ENCODE assay signal across 23 cellular contexts in genomic region chr19:33208371-33208770, GRCh38. TPM values are rescaled to one million over a fixed set of nuclear protein-coding genes. Genes with fewer than 3 reads are reported as not detected.
A peak's percentile ranks its signal among the peaks of the same experiment; 100 is the strongest.
DNase-seq lines count a peak whose midpoint lies in the region; ATAC-seq, FAIRE-seq and TF ChIP-seq lines count a peak whose summit lies in the region.
"Had no signal": no experiment of that assay in that cellular context is flagged by ENCODE, and none has a peak within 500 bp of the region (broad histone marks: within the 10 kb centered on the region; RNA-seq: fewer than 3 reads in every experiment).

No MANE protein-coding gene starts in this region.

- H3K4me1 Mint-ChIP-seq in type B pancreatic cell (ENCODE audit: unreplicated experiment): no peaks in the 10 kb centered on the region
- H3K4me1 Mint-ChIP-seq: CD4-positive, alpha-beta memory T cell; T-cell had no signal

- H3K4me3 Mint-ChIP-seq in type B pancreatic cell: no peak overlapping the region
- H3K4me3 Mint-ChIP-seq: CD4-positive, alpha-beta memory T cell; T-cell had no signal

- ATAC-seq in aorta (ENCODE audit: low FRiP score) (no peak), GM21528 (IDR thresholded peaks at IDR 0.05; ENCODE audit: low FRiP score, unreplicated experiment) (no peak)
- ATAC-seq: T-cell had no signal

- intact Hi-C loops in kidney (cut with DNase I): no loop called here
- intact Hi-C loops in aorta (cut with DNase I): no loop called here
- intact Hi-C loops in thyroid gland (cut with DNase I): no loop called here

- no peak overlapping the region for H3K27ac Mint-ChIP-seq in type B pancreatic cell
- H3K27ac Mint-ChIP-seq: CD4-positive, alpha-beta memory T cell; T-cell had no signal

- H4K20me1 ChIP-seq in BLaER1: 0 out of 2 replicates have a peak, but pooled peaks cover 15% of the 10 kb centered on the region

- H3K4me2 ChIP-seq in BLaER1: peak overlapping the region; percentile 95

- no peak for TF ChIP-seq CTCF in kidney (IDR thresholded peaks at IDR 0.05; ENCODE audit: borderline replicate concordance, extremely low read depth, insufficient read depth)
- TF ChIP-seq CTCF in type B pancreatic cell (conservative IDR thresholded peaks at IDR 0.05): no peak
- TF ChIP-seq CTCF in thyroid gland (IDR thresholded peaks at IDR 0.05): no peak

- H3K27ac ChIP-seq in BLaER1 (peak overlapping the region; percentile 86), kidney (ENCODE audit: low read depth in 2 of 2, low read length in 2 of 2) (no peak overlapping the region), aorta (ENCODE audit: low read depth in 1 of 2, low read length in 2 of 2) (no peak overlapping the region), thyroid gland (no peak overlapping the region)
- H3K27ac ChIP-seq: RWPE1, SK-N-MC had no signal

- in situ Hi-C loops in KBM-7 (cut with MboI; ENCODE audit: low pct_unique_long_range_greater_than_20kb, low sequenced_read_pairs): no loop called here

- no peaks in the 10 kb centered on the region for H3K9me3 Mint-ChIP-seq in type B pancreatic cell
- H3K9me3 Mint-ChIP-seq: CD4-positive, alpha-beta memory T cell; T-cell had no signal

- no peak for TF ChIP-seq POLR2A in thyroid gland (IDR thresholded peaks at IDR 0.05)

- H3K36me3 Mint-ChIP-seq in type B pancreatic cell: no peaks in the 10 kb centered on the region
- H3K36me3 Mint-ChIP-seq: CD4-positive, alpha-beta memory T cell; T-cell had no signal

- H3K36me3 ChIP-seq in BLaER1 (peaks cover 44% of the 10 kb centered on the region), kidney (ENCODE audit: control insufficient read depth in 1 of 2, insufficient read depth in 2 of 2, low read length in 2 of 2) (no peaks in the 10 kb centered on the region), aorta (ENCODE audit: control insufficient read depth in 1 of 2, insufficient read depth in 2 of 2, low read length in 1 of 2) (peaks cover 0 to 2% of the 10 kb centered on the region in 2 donors), thyroid gland (peaks cover 7% of the 10 kb centered on the region in 2 donors)

- H3K9ac ChIP-seq in BLaER1 (peak overlapping the region; percentile 57), kidney (ENCODE audit: low read length in 2 of 2) (no peak overlapping the region)

- peak; percentile 31 for DNase-seq in KBM-7
- peak; percentile 9 to 18 for DNase-seq in NOMO-1 (lab: John Stamatoyannopoulos, UW; ENCODE audit: unreplicated experiment in 2 of 2)
- DNase-seq in kidney: peak; percentile 41
- no peak for DNase-seq in aorta
- DNase-seq in type B pancreatic cell (ENCODE audit: extremely low spot score, unreplicated experiment): no peak
- DNase-seq in thyroid gland: no peak
- DNase-seq: BE2C; CD4-positive, alpha-beta memory T cell; DND-41; GOT3; HCEC 1CT; NCI-H1694; NCI-H2081; NCI-H446; NCI-H526; SHP77 treated with DMSO at 0.1 percent for 48 hours; T-cell had no signal

- no peak for FAIRE-seq in kidney (lab: Jason Lieb, UNC)
- FAIRE-seq: A204.1, GM12891 had no signal

- H3K27me3 ChIP-seq in BLaER1 (no peaks in the 10 kb centered on the region), aorta (ENCODE audit: control insufficient read depth in 1 of 2, insufficient read depth in 2 of 2, low read length in 1 of 2) (no peaks in the 10 kb centered on the region), thyroid gland (no peaks in the 10 kb centered on the region)
- H3K27me3 ChIP-seq: BE2C had no signal

- H3K27me3 Mint-ChIP-seq in type B pancreatic cell: no peaks in the 10 kb centered on the region
- H3K27me3 Mint-ChIP-seq: CD4-positive, alpha-beta memory T cell; T-cell had no signal

- 78 to 79% methylated on average over 10 of the region's 10 CpGs for WGBS in aorta, 2 donors
- WGBS in thyroid gland, 2 donors: 77 to 78% methylated on average over 3 to 7 of the region's 10 CpGs

- H3K4me3 ChIP-seq in BLaER1 (peak overlapping the region; percentile 38), kidney (ENCODE audit: low read length in 2 of 2) (no peak overlapping the region), aorta (ENCODE audit: low read length in 2 of 2) (no peak overlapping the region), thyroid gland (replicated peaks in 1 of 3) (no peak overlapping the region)
- H3K4me3 ChIP-seq: SK-N-MC had no signal

- H3K9me3 ChIP-seq in BLaER1: no peaks in the 10 kb centered on the region
- no peaks in the 10 kb centered on the region for H3K9me3 ChIP-seq in kidney (ENCODE audit: control insufficient read depth in 1 of 2, low read length in 2 of 2)
- H3K9me3 ChIP-seq in aorta (ENCODE audit: control insufficient read depth, low read length): no peaks in the 10 kb centered on the region
- H3K9me3 ChIP-seq in thyroid gland: no peaks in the 10 kb centered on the region
- H3K9me3 ChIP-seq: BE2C had no signal

- H3K4me1 ChIP-seq in BLaER1 (peaks cover 52% of the 10 kb centered on the region), kidney (ENCODE audit: control insufficient read depth in 1 of 2, insufficient read depth in 1 of 2, low read depth in 1 of 2, low read length in 2 of 2) (peaks cover 0 to 4% of the 10 kb centered on the region in 2 donors), aorta (ENCODE audit: control insufficient read depth in 1 of 2, insufficient read depth in 2 of 2, low read length in 2 of 2) (no peaks in the 10 kb centered on the region), thyroid gland (no peaks in the 10 kb centered on the region)
- H3K4me1 ChIP-seq: BE2C had no signal

RNA-seq across cellular contexts. Expression of gene LRP3, which starts 14.2 kb away (rescaled TPM):
- total RNA-seq in kidney (23.8 TPM), aorta (10 to 100 TPM; 21.6 to 27.2 TPM), type B pancreatic cell (ENCODE audit: low replicate concordance) (24.2 and 49.6 TPM in 2 replicates), thyroid gland (10 to 100 TPM; 33.3 to 49.9 (median 39.0) TPM)
- polyA plus RNA-seq in kidney (ENCODE audit: insufficient read depth, low read depth, low replicate concordance) (13.9 TPM), aorta (10 to 100 TPM in 1 of 2 donors, 1 to 10 TPM in 1; 3.9 to 20.9 TPM)
- polyA plus RNA-seq: CD4-positive, alpha-beta memory T cell had no signal

RNA-seq across cellular contexts. Expression of gene SLC7A10, which starts 17.3 kb away (rescaled TPM):
- total RNA-seq in kidney (not detected), aorta (under 1 TPM in 1 of 2 donors, not detected in 1; 0.63 TPM), type B pancreatic cell (ENCODE audit: low replicate concordance) (0.68 TPM in 1 of 2 replicates, not detected in the other), thyroid gland (1 to 10 TPM in 1 of 4 donors, under 1 TPM in 3; 0.29 to 2.7 (median 0.78) TPM)
- polyA plus RNA-seq in kidney (ENCODE audit: insufficient read depth, low read depth, low replicate concordance) (0.41 TPM), aorta (not detected)
- total RNA-seq: CD4-positive, alpha-beta memory T cell; T-cell had no signal
- polyA plus RNA-seq: CD4-positive, alpha-beta memory T cell had no signal

Comparison
In these comparisons a context has a peak if more than half of its experiments do, and no peak if none do; other contexts are left out.
1. DNase-seq: peak in KBM-7 (single experiment), NOMO-1 (2 of 2) and kidney (single experiment); none in aorta (0 of 2), type B pancreatic cell (single experiment) and thyroid gland (0 of 2).